In genomic region chr4:140186651-140187315, GRCh38 we compare ENCODE assay signal across 9 cellular contexts. TPM values are rescaled to one million over a fixed set of nuclear protein-coding genes. Genes with fewer than 3 reads are reported as not detected.
A peak's percentile ranks its signal among the peaks of the same experiment; 100 is the strongest.
DNase-seq lines count a peak whose midpoint lies in the region; ATAC-seq and TF ChIP-seq lines count a peak whose summit lies in the region.
"Had no signal": no experiment of that assay in that cellular context is flagged by ENCODE, and none has a peak within 500 bp of the region (broad histone marks: within the 10 kb centered on the region; RNA-seq: fewer than 3 reads in every experiment).

No MANE protein-coding gene starts in this region.

- H3K27ac ChIP-seq in effector memory CD4-positive, alpha-beta T cell (ENCODE audit: insufficient read depth, low read length, poor library complexity, severe bottlenecking): no peak overlapping the region

- H3K36me3 ChIP-seq in effector memory CD4-positive, alpha-beta T cell (ENCODE audit: control insufficient read depth, insufficient read depth, low read length): no peaks in the 10 kb centered on the region

- DNase-seq in AG10803 (ENCODE audit: low read depth) (peak; percentile 44), LNCaP clone FGC (ENCODE audit: low read depth) (peak; percentile 34), cerebellum (ENCODE audit: low spot score) (peak; percentile 68), myocyte (ENCODE audit: low read depth) (peak; percentile 28)
- DNase-seq in effector memory CD4-positive, alpha-beta T cell: no peak
- DNase-seq: SHP77 treated with DMSO at 0.1 percent for 48 hours had no signal

- no peaks in the 10 kb centered on the region for H3K27me3 ChIP-seq in effector memory CD4-positive, alpha-beta T cell (replicated peaks; ENCODE audit: control insufficient read depth, insufficient read depth, low read length, poor library complexity, severe bottlenecking)

- ATAC-seq in GM18867 (IDR thresholded peaks at IDR 0.05; ENCODE audit: unreplicated experiment) (no peak), GM19467 (IDR thresholded peaks at IDR 0.05; ENCODE audit: unreplicated experiment) (no peak), HG02588 (IDR thresholded peaks at IDR 0.05; ENCODE audit: unreplicated experiment) (no peak)

- no peak overlapping the region for H3K4me3 ChIP-seq in AG10803 (ENCODE audit: low read length)
- no peak overlapping the region for H3K4me3 ChIP-seq in LNCaP clone FGC (ENCODE audit: low read depth, low read length)
- no peak overlapping the region for H3K4me3 ChIP-seq in effector memory CD4-positive, alpha-beta T cell (ENCODE audit: insufficient read depth, low read depth, low read length, poor library complexity, severe bottlenecking)

- no peaks in the 10 kb centered on the region for H3K4me1 ChIP-seq in effector memory CD4-positive, alpha-beta T cell (ENCODE audit: control insufficient read depth, insufficient read depth, low read length, poor library complexity, severe bottlenecking)

- TF ChIP-seq CTCF in AG10803 (conservative IDR thresholded peaks at IDR 0.05; ENCODE audit: low read length): no peak
- no peak for TF ChIP-seq CTCF in LNCaP clone FGC (IDR thresholded peaks at IDR 0.05; ENCODE audit: control insufficient read depth, extremely low read depth, insufficient read depth)

- H3K9me3 ChIP-seq in effector memory CD4-positive, alpha-beta T cell (ENCODE audit: control insufficient read depth, low read length): no peaks in the 10 kb centered on the region

RNA-seq across cellular contexts. Expression of gene MAML3, which starts 32.8 kb away (rescaled TPM):
- total RNA-seq in cerebellum (18.6 TPM), myocyte (0.21 and 0.43 TPM in 2 replicates)
- polyA plus RNA-seq in myocyte (2012): 1.7 TPM

Comparison
In these comparisons a context has a peak if more than half of its experiments do, and no peak if none do; other contexts are left out.
1. DNase-seq: peak in AG10803 (single experiment), LNCaP clone FGC (single experiment), cerebellum (single experiment) and myocyte (single experiment); none in effector memory CD4-positive, alpha-beta T cell (0 of 3).
2. RNA of gene MAML3, which starts 32.8 kb away (total RNA-seq): 18.6 TPM in cerebellum (single experiment); 0.21 to 0.43 TPM in myocyte; every median in the first group is over 10 times any median in the second.